In genomic region chr19:14091885-14092462, GRCh38 we compare ENCODE assay signal across 6 cellular contexts. TPM values are rescaled to one million over a fixed set of nuclear protein-coding genes. Genes with fewer than 3 reads are reported as not detected.
A peak's percentile ranks its signal among the peaks of the same experiment; 100 is the strongest.
DNase-seq lines count a peak whose midpoint lies in the region; ATAC-seq and TF ChIP-seq lines count a peak whose summit lies in the region.

No MANE protein-coding gene starts in this region.

- H3K9me3 Mint-ChIP-seq in nephron progenitor cell = peaks cover 23% of the 10 kb centered on the region

- H4K20me1 ChIP-seq in DOHH2 (ENCODE audit: control insufficient read depth, insufficient read depth, low read depth, low read length) = no peaks in the 10 kb centered on the region

- H3K4me2 ChIP-seq in DOHH2 (ENCODE audit: low read length) = peak overlapping the region; percentile 72

- H3K4me1 ChIP-seq in DOHH2 (ENCODE audit: control insufficient read depth, low read length) (peaks cover 18% of the 10 kb centered on the region), body of pancreas (peaks cover 21% of the 10 kb centered on the region)

- H3K4me3 ChIP-seq in DOHH2 (ENCODE audit: low read length) = peak overlapping the region; percentile 79
- no peak overlapping the region for H3K4me3 ChIP-seq in body of pancreas

- H3K4me1 Mint-ChIP-seq in nephron progenitor cell = peaks cover 25% of the 10 kb centered on the region

- H3K36me3 ChIP-seq in DOHH2 (ENCODE audit: control insufficient read depth, low read length) (peaks cover 29% of the 10 kb centered on the region), body of pancreas (replicated peaks in 1 of 2; ENCODE audit: insufficient read depth in 1 of 2, low read depth in 2 of 2) (peaks cover 0 to 3% of the 10 kb centered on the region in 2 donors)

- no peak for TF ChIP-seq POLR2A in body of pancreas (IDR thresholded peaks at IDR 0.05)

- H3K9me3 ChIP-seq in DOHH2 (ENCODE audit: control insufficient read depth, insufficient read depth, low read length) = peaks cover 9% of the 10 kb centered on the region
- H3K9me3 ChIP-seq in body of pancreas = no peaks in the 10 kb centered on the region

- H3K27ac ChIP-seq in DOHH2 (ENCODE audit: low read depth, low read length) (peak overlapping the region; percentile 77), body of pancreas (peak overlapping the region in 3 of 4 donors; percentile 80 to 97 (median 90))

- WGBS in body of pancreas, 2 donors = 21 to 32% methylated on average over 14 of the region's 14 CpGs

- TF ChIP-seq CTCF in DOHH2 (IDR thresholded peaks at IDR 0.05; ENCODE audit: low read depth, low read length, poor library complexity, severe bottlenecking) (peak; percentile 47), body of pancreas (IDR thresholded peaks at IDR 0.05) (no peak), nephron progenitor cell (IDR thresholded peaks at IDR 0.05) (no peak)

- H3K79me2 ChIP-seq in DOHH2 (ENCODE audit: control insufficient read depth, low read length) = peaks cover 12% of the 10 kb centered on the region

- H3K4me3 Mint-ChIP-seq in nephron progenitor cell = peak overlapping the region; percentile 95

- intact Hi-C loops in body of pancreas (cut with DNase I) = no loop called here

- H3K27me3 ChIP-seq in DOHH2 (ENCODE audit: control insufficient read depth, low read length) = no peaks in the 10 kb centered on the region
- H3K27me3 ChIP-seq in body of pancreas = no peaks in the 10 kb centered on the region

- no peak for DNase-seq in body of pancreas
- DNase-seq in nephron progenitor cell = no peak
- DNase-seq in glomerular visceral epithelial cell (ENCODE audit: extremely low spot score) = no peak
- no peak for DNase-seq in NCI-H748 (lab: John Stamatoyannopoulos, UW; ENCODE audit: unreplicated experiment)

- ATAC-seq in HG03280 (IDR thresholded peaks at IDR 0.05; ENCODE audit: unreplicated experiment) (peak; percentile 13), body of pancreas (no peak)

- no peaks in the 10 kb centered on the region for H3K9me2 ChIP-seq in DOHH2 (replicated peaks; ENCODE audit: control insufficient read depth, low read length)

- H3K27ac Mint-ChIP-seq in nephron progenitor cell = no peak overlapping the region

- H3F3A ChIP-seq in DOHH2 (ENCODE audit: control insufficient read depth, insufficient read depth) = peaks cover 13% of the 10 kb centered on the region; the same call in 1 of the 2 replicates

- H3K27me3 Mint-ChIP-seq in nephron progenitor cell (ENCODE audit: low read depth, poor library complexity) = peaks cover 9% of the 10 kb centered on the region

- H3K36me3 Mint-ChIP-seq in nephron progenitor cell (ENCODE audit: low read depth) = peaks cover 52% of the 10 kb centered on the region

RNA-seq across cellular contexts. Expression of gene SAMD1, which starts 1.4 kb away (rescaled TPM):
- 10 to 100 TPM; 11.2 to 22.1 TPM for total RNA-seq in body of pancreas

RNA-seq across cellular contexts. Expression of gene C19orf67, which starts 6.4 kb away (rescaled TPM):
- total RNA-seq in body of pancreas = not detected

RNA-seq across cellular contexts. Expression of gene MISP3, which starts 19.4 kb away (rescaled TPM):
- 10 to 100 TPM; 21.1 to 25.7 TPM for total RNA-seq in body of pancreas

RNA-seq across cellular contexts. Expression of gene PRKACA, which starts 25.6 kb away (rescaled TPM):
- total RNA-seq in body of pancreas = 10 to 100 TPM; 15.5 to 22.6 TPM

RNA-seq across cellular contexts. Expression of gene PALM3, which starts 30.1 kb away (rescaled TPM):
- total RNA-seq in body of pancreas = 10 to 100 TPM; 17.4 to 28.3 TPM
